Comparison of ENCODE assay signal across 1 cellular context in genomic region chr21:42923553-42924432, GRCh38.
A peak's percentile ranks its signal among the peaks of the same experiment; 100 is the strongest.
TF ChIP-seq lines count a peak whose summit lies in the region.

No MANE protein-coding gene starts in this region.

TF ChIP-seq in H1, 55 proteins besides CTCF, POLR2A, EP300 and RAD21:
- TF ChIP-seq YY1 (IDR thresholded peaks at IDR 0.05; ENCODE audit: low read depth, low read length) (peak; percentile 39; the same call in 1 of the 2 replicates), SAP30 (IDR thresholded peaks at IDR 0.05; ENCODE audit: insufficient read depth, insufficient replicate concordance, low read length) (no peak), HDAC2 (IDR thresholded peaks at IDR 0.05; ENCODE audit: borderline replicate concordance in 1 of 2, low read depth in 2 of 2, low read length in 2 of 2) (no peak), KDM5A (IDR thresholded peaks at IDR 0.05; ENCODE audit: low read length) (no peak), TBP (IDR thresholded peaks at IDR 0.05; ENCODE audit: low read depth, low read length) (peak; percentile 37; the same call in 1 of the 2 replicates), SP1 (IDR thresholded peaks at IDR 0.05; ENCODE audit: low read depth, low read length) (peak; percentile 73; the same call in 1 of the 2 replicates), TAF1 (IDR thresholded peaks at IDR 0.05; ENCODE audit: low read depth, low read length) (peak; percentile 76; the same call in 1 of the 2 replicates), FOSL1 (IDR thresholded peaks at IDR 0.05; ENCODE audit: insufficient read depth, low read depth, low read length) (no peak), JUND (IDR thresholded peaks at IDR 0.05; ENCODE audit: low read length) (0 out of 2 replicates have a peak, but pooled peaks have one; percentile 5), MAFK (IDR thresholded peaks at IDR 0.05; ENCODE audit: low read depth, low read length) (no peak), BACH1 (IDR thresholded peaks at IDR 0.05; ENCODE audit: low read length) (no peak), GABPA (IDR thresholded peaks at IDR 0.05; ENCODE audit: borderline replicate concordance, insufficient read depth, low read length) (peak; percentile 31; the same call in 1 of the 2 replicates), SIN3A (conservative IDR thresholded peaks at IDR 0.05 in 1 of 2, IDR thresholded peaks at IDR 0.05 in 1 of 2; ENCODE audit: low read depth in 1 of 2, low read length in 2 of 2) (peak in 1 of 2 experiments; percentile 87; a peak in 2 of 4 replicates), POLR2AphosphoS5 (IDR thresholded peaks at IDR 0.05; ENCODE audit: low read depth, low read length) (peak; percentile 70; the same call in 1 of the 2 replicates), ZNF274 (IDR thresholded peaks at IDR 0.05; ENCODE audit: borderline replicate concordance, extremely low read depth, low read length) (no peak), CREB1 (IDR thresholded peaks at IDR 0.05) (peak; percentile 35; the same call in 1 of the 2 replicates), SP4 (IDR thresholded peaks at IDR 0.05; ENCODE audit: low read length) (peak; percentile 85; the same call in 1 of the 2 replicates), CHD2 (IDR thresholded peaks at IDR 0.05; ENCODE audit: low read length) (no peak), ASH2L (IDR thresholded peaks at IDR 0.05; ENCODE audit: low read length) (peak; percentile 65), NANOG (IDR thresholded peaks at IDR 0.05; ENCODE audit: insufficient read depth, low read depth, low read length, poor library complexity, severe bottlenecking) (peak; percentile 11)
- TF ChIP-seq, protein P1, sequence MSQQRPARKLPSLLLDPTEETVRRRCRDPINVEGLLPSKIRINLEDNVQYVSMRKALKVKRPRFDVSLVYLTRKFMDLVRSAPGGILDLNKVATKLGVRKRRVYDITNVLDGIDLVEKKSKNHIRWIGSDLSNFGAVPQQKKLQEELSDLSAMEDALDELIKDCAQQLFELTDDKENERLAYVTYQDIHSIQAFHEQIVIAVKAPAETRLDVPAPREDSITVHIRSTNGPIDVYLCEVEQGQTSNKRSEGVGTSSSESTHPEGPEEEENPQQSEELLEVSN (IDR thresholded peaks at IDR 0.05) = peak; percentile 88
- TF ChIP-seq, protein P2, sequence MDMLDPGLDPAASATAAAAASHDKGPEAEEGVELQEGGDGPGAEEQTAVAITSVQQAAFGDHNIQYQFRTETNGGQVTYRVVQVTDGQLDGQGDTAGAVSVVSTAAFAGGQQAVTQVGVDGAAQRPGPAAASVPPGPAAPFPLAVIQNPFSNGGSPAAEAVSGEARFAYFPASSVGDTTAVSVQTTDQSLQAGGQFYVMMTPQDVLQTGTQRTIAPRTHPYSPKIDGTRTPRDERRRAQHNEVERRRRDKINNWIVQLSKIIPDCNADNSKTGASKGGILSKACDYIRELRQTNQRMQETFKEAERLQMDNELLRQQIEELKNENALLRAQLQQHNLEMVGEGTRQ (IDR thresholded peaks at IDR 0.05; ENCODE audit: low read length) = no peak
- TF ChIP-seq, protein P3, sequence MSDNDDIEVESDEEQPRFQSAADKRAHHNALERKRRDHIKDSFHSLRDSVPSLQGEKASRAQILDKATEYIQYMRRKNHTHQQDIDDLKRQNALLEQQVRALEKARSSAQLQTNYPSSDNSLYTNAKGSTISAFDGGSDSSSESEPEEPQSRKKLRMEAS (IDR thresholded peaks at IDR 0.05) = peak; percentile 67
TF ChIP-seq in H1: peak in this region for 14.
